In the genomic region with DNA sequence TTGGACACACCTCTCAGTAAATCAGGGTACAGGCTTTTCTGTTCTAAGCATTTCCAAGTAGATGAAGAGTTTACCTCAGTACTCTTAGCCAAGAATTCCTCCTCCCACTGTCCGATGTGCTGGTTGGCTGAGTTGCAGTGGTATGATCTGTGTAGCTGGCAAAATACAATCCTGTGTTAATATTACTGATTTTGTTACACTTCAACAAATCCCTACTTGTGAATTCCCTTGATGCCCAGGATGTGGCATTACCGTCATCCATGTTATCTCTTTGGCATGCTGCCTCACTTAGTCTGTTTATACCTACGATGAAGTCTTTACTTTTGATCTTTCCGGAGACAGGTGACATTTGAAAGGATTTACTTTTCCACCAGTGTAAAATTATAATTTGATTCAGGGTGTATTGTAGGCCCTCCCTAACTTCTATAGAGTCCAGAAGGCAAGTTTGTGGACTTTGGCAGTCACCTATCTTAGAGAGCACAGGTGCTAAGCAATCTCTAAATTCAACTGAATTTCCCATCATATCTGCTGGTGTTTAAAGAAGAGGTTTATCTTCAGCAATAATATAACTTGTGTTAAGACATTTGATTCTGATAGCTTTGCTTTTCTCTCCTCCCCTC, we compare ENCODE assay signal across 12 cellular contexts. TPM values are rescaled to one million over a fixed set of nuclear protein-coding genes. Genes with fewer than 3 reads are reported as not detected.
DNase-seq lines count a peak whose midpoint lies in the region; ATAC-seq and TF ChIP-seq lines count a peak whose summit lies in the region.
"Had no signal": no experiment of that assay in that cellular context is flagged by ENCODE, and none has a peak within 500 bp of the region (broad histone marks: within the 10 kb centered on the region; RNA-seq: fewer than 3 reads in every experiment).

No MANE protein-coding gene starts in this region.

- intact Hi-C loops in right lobe of liver (cut with DNase I), result no loop called here

- DNase-seq in Ammon's horn (ENCODE audit: low spot score) (peak; percentile 2), right lobe of liver (peak; percentile 32 to 73 (median 67)), NCI-H2227 (lab: John Stamatoyannopoulos, UW; ENCODE audit: unreplicated experiment) (no peak), KG1 (lab: John Stamatoyannopoulos, UW) (no peak), SKM-1 treated with dmso at 0.1 percent for 144 hours (lab: John Stamatoyannopoulos, UW; ENCODE audit: unreplicated experiment) (no peak)
- DNase-seq: activated CD8-positive, alpha-beta memory T cell treated with anti-CD3 and anti-CD28 coated beads, Interleukin-2, amount 50 U/mL, for 48 hours had no signal

- no peaks in the 10 kb centered on the region for H4K20me1 ChIP-seq in Loucy (ENCODE audit: insufficient read depth, low read length, poor library complexity, severe bottlenecking)
- H4K20me1 ChIP-seq: BLaER1 treated with 17β-estradiol and CSF1 and Interleukin-3, amounts not matched to agents 10 nM and 100 nM had no signal

- no peaks in the 10 kb centered on the region for H3F3A ChIP-seq in Loucy (ENCODE audit: low read depth)

- H3K9me2 ChIP-seq in Loucy (replicated peaks; ENCODE audit: low read depth, low read length), result no peaks in the 10 kb centered on the region

- H3K36me3 ChIP-seq in Loucy (ENCODE audit: insufficient read depth, low read length) (no peaks in the 10 kb centered on the region), endocrine pancreas (ENCODE audit: control insufficient read depth, insufficient read depth, low read length) (no peaks in the 10 kb centered on the region), right lobe of liver (no peaks in the 10 kb centered on the region)
- H3K36me3 ChIP-seq: BLaER1 treated with 17β-estradiol and CSF1 and Interleukin-3, amounts not matched to agents 10 nM and 100 nM; sigmoid colon had no signal

- 18% methylated on average over 4 of the region's 4 CpGs for WGBS in right lobe of liver (ENCODE audit: insufficient coverage, low coverage, low lambda C conversion rate, missing lambda C conversion rate)

- H3K9me3 ChIP-seq in Loucy (ENCODE audit: insufficient read depth, low read depth, low read length) (no peaks in the 10 kb centered on the region), endocrine pancreas (ENCODE audit: control insufficient read depth, low read length) (no peaks in the 10 kb centered on the region), right lobe of liver (no peaks in the 10 kb centered on the region)
- H3K9me3 ChIP-seq: BLaER1 treated with 17β-estradiol and CSF1 and Interleukin-3, amounts not matched to agents 10 nM and 100 nM; sigmoid colon had no signal

- ATAC-seq in right lobe of liver, result peak; percentile 80 to 88 (median 87)
- ATAC-seq in HG02642 (IDR thresholded peaks at IDR 0.05; ENCODE audit: poor library complexity, unreplicated experiment), result no peak

- no peak overlapping the region for H2AFZ ChIP-seq in Loucy (ENCODE audit: low read length)

- no peaks in the 10 kb centered on the region for H3K27me3 ChIP-seq in Loucy (ENCODE audit: insufficient read depth, low read length, poor library complexity, severe bottlenecking)
- H3K27me3 ChIP-seq in endocrine pancreas (ENCODE audit: control insufficient read depth, insufficient read depth, low read length), result no peaks in the 10 kb centered on the region
- no peaks in the 10 kb centered on the region for H3K27me3 ChIP-seq in right lobe of liver
- H3K27me3 ChIP-seq: BLaER1 treated with 17β-estradiol and CSF1 and Interleukin-3, amounts not matched to agents 10 nM and 100 nM had no signal

- H3K9ac ChIP-seq in Loucy (ENCODE audit: low read depth, low read length, poor library complexity, severe bottlenecking) (no peak overlapping the region), endocrine pancreas (ENCODE audit: control insufficient read depth, insufficient read depth, low read length) (peak overlapping the region; percentile 7)
- H3K9ac ChIP-seq: BLaER1 treated with 17β-estradiol and CSF1 and Interleukin-3, amounts not matched to agents 10 nM and 100 nM had no signal

- peak overlapping the region; percentile 36 to 84 (median 70) for H3K27ac ChIP-seq in right lobe of liver
- H3K27ac ChIP-seq: BLaER1 treated with 17β-estradiol and CSF1 and Interleukin-3, amounts not matched to agents 10 nM and 100 nM; sigmoid colon had no signal

- H3K79me2 ChIP-seq in Loucy (ENCODE audit: insufficient read depth, low read length), result no peaks in the 10 kb centered on the region

- TF ChIP-seq POLR2A in right lobe of liver (IDR thresholded peaks at IDR 0.05), result peak; percentile 11

- H3K4me1 ChIP-seq in Loucy (ENCODE audit: insufficient read depth, low read length, poor library complexity, severe bottlenecking), result peaks cover 12% of the 10 kb centered on the region
- H3K4me1 ChIP-seq in endocrine pancreas (ENCODE audit: control insufficient read depth, insufficient read depth, low read length), result peaks cover 4% of the 10 kb centered on the region
- peaks cover 0 to 39% (median 11%) of the 10 kb centered on the region in 4 donors for H3K4me1 ChIP-seq in right lobe of liver

- TF ChIP-seq CTCF in Loucy (conservative IDR thresholded peaks at IDR 0.05; ENCODE audit: low read length), result no peak
- no peak for TF ChIP-seq CTCF in right lobe of liver (IDR thresholded peaks at IDR 0.05)

- H3K4me2 ChIP-seq in Loucy (ENCODE audit: low read depth, low read length, poor library complexity, severe bottlenecking), result peak overlapping the region; percentile 61

- H3K4me3 ChIP-seq in Loucy (ENCODE audit: low read length, poor library complexity, severe bottlenecking), result no peak overlapping the region
- H3K4me3 ChIP-seq in endocrine pancreas (ENCODE audit: control insufficient read depth, insufficient read depth, low read length), result peak overlapping the region; percentile 67
- H3K4me3 ChIP-seq in right lobe of liver, result peak overlapping the region in 2 of 3 donors; percentile 15 to 39
- H3K4me3 ChIP-seq: BLaER1 treated with 17β-estradiol and CSF1 and Interleukin-3, amounts not matched to agents 10 nM and 100 nM had no signal

RNA-seq across cellular contexts. Expression of a gene that starts 10.1 kb away (rescaled TPM):
- total RNA-seq in right lobe of liver, result 1 to 10 TPM in 4 of 6 experiments, not detected in 2; 1.9 to 8.1 (median 5.6) TPM
- total RNA-seq: sigmoid colon, subcutaneous adipose tissue had no signal

RNA-seq across cellular contexts. Expression of a gene that starts 11.6 kb away (rescaled TPM):
- 10 to 100 TPM; 21.2 to 81.7 (median 40.2) TPM for total RNA-seq in right lobe of liver

Comparison
In these comparisons a context has a peak if more than half of its experiments do, and no peak if none do; other contexts are left out.
1. DNase-seq: peak in Ammon's horn (single experiment) and right lobe of liver (3 of 3); none in NCI-H2227 (single experiment), KG1 (single experiment) and SKM-1 treated with dmso at 0.1 percent for 144 hours (single experiment).